Comparison of ENCODE assay signal across 19 cellular contexts in genomic region chr2:47777268-47777972, GRCh38. TPM values are rescaled to one million over a fixed set of nuclear protein-coding genes. Genes with fewer than 3 reads are reported as not detected.
A peak's percentile ranks its signal among the peaks of the same experiment; 100 is the strongest.
DNase-seq lines count a peak whose midpoint lies in the region; ATAC-seq, FAIRE-seq and TF ChIP-seq lines count a peak whose summit lies in the region.
"Had no signal": no experiment of that assay in that cellular context is flagged by ENCODE, and none has a peak within 500 bp of the region (broad histone marks: within the 10 kb centered on the region; RNA-seq: fewer than 3 reads in every experiment).

No MANE protein-coding gene starts in this region.

- TF ChIP-seq CTCF in HepG2 (CRISPR knock-in tag; IDR thresholded peaks at IDR 0.05) (no peak), right lobe of liver (IDR thresholded peaks at IDR 0.05) (no peak), hepatocyte (IDR thresholded peaks at IDR 0.05; ENCODE audit: poor library complexity) (no peak)
- no peak for TF ChIP-seq CTCF in CD8-positive, alpha-beta T cell (IDR thresholded peaks at IDR 0.05)

- H4K91ac ChIP-seq in neuronal stem cell (ENCODE audit: low read depth, low read length, poor library complexity): no peak overlapping the region

- 20% methylated on average over 13 of the region's 13 CpGs for WGBS in HepG2 (ENCODE audit: low lambda C conversion rate)
- WGBS in right lobe of liver (ENCODE audit: insufficient coverage, low coverage, low lambda C conversion rate, missing lambda C conversion rate): 76% methylated on average over 10 of the region's 13 CpGs
- WGBS in hepatocyte (ENCODE audit: low lambda C conversion rate, missing lambda C conversion rate): 54% methylated on average over 13 of the region's 13 CpGs
- WGBS in neuronal stem cell (ENCODE audit: extremely low coverage in 2 of 2, insufficient read length in 2 of 2, insufficient replicate concordance in 1 of 2), 2 donors: no CpG with 5 or more reads among the region's 13 CpGs

- H2BK120ac ChIP-seq in neuronal stem cell (ENCODE audit: low read depth, low read length): no peak overlapping the region

- H3K4me1 ChIP-seq in HepG2 (ENCODE audit: insufficient read depth, low read length): peaks cover 25% of the 10 kb centered on the region
- peaks cover 0 to 4% (median 0%) of the 10 kb centered on the region in 4 donors for H3K4me1 ChIP-seq in right lobe of liver
- H3K4me1 ChIP-seq in hepatocyte (ENCODE audit: insufficient read depth): peaks cover 13% of the 10 kb centered on the region
- peaks cover 0 to 2% of the 10 kb centered on the region in 2 donors for H3K4me1 ChIP-seq in neuronal stem cell (ENCODE audit: control insufficient read depth in 2 of 2, insufficient read depth in 1 of 2, low read depth in 1 of 2, low read length in 2 of 2)
- H3K4me1 ChIP-seq in CD8-positive, alpha-beta T cell (ENCODE audit: insufficient read depth, low read length): no peaks in the 10 kb centered on the region
- H3K4me1 ChIP-seq: SJCRH30 had no signal

- in situ Hi-C loops in HepG2 (cut with HindIII; ENCODE audit: extremely low pct_ligation_motif_present, low pct_unique_long_range_greater_than_20kb): no loop called here

- ATAC-seq in HepG2 (peak; percentile 10; the same call in 1 of the 3 replicates), right lobe of liver (no peak), GM19397 (IDR thresholded peaks at IDR 0.05; ENCODE audit: unreplicated experiment) (no peak), left cardiac atrium (no peak)
- ATAC-seq in CD8-positive, alpha-beta T cell: no peak

- H2BK12ac ChIP-seq in neuronal stem cell (ENCODE audit: low read length): no peak overlapping the region

- H4K20me1 ChIP-seq in HepG2 (ENCODE audit: insufficient read depth, low read length) (no peaks in the 10 kb centered on the region), hepatocyte (ENCODE audit: insufficient read depth, poor library complexity, severe bottlenecking) (no peaks in the 10 kb centered on the region)

- no peak for TF ChIP-seq POLR2A in HepG2 (IDR thresholded peaks at IDR 0.05; ENCODE audit: insufficient read depth in 1 of 2, low read depth in 2 of 2, low read length in 2 of 2)
- TF ChIP-seq POLR2A in right lobe of liver (IDR thresholded peaks at IDR 0.05): no peak

- H4K8ac ChIP-seq in neuronal stem cell (ENCODE audit: low read depth, low read length): no peak overlapping the region

- H3K4me2 ChIP-seq in HepG2 (ENCODE audit: low read depth, low read length) (peak overlapping the region; percentile 51), hepatocyte (peak overlapping the region; percentile 61), neuronal stem cell (ENCODE audit: insufficient read depth, low read length, poor library complexity, severe bottlenecking) (no peak overlapping the region)

- POLR2A ChIA-PET in HepG2 (lab: Yijun Ruan, JAX): no interaction called here
- POLR2A ChIA-PET in CD8-positive, alpha-beta T cell (lab: Charles Lee): no interaction called here

- no peak overlapping the region for H3K4me3 Mint-ChIP-seq in CD8-positive, alpha-beta T cell
- H3K4me3 Mint-ChIP-seq: CD4-positive, CD25-positive, alpha-beta regulatory T cell had no signal

- TF ChIP-seq RAD21 in HepG2 (CRISPR knock-in tag; IDR thresholded peaks at IDR 0.05): no peak

- H3K9me3 Mint-ChIP-seq in CD8-positive, alpha-beta T cell: no peaks in the 10 kb centered on the region
- H3K9me3 Mint-ChIP-seq: CD4-positive, CD25-positive, alpha-beta regulatory T cell had no signal

- no peaks in the 10 kb centered on the region for H3K9me2 ChIP-seq in hepatocyte (replicated peaks; ENCODE audit: insufficient read depth)

- no peak for TF ChIP-seq EP300 in HepG2 (IDR thresholded peaks at IDR 0.05; ENCODE audit: low read depth in 2 of 2, low read length in 2 of 2)
- TF ChIP-seq EP300 in HepG2 (CRISPR knock-in tag; IDR thresholded peaks at IDR 0.05; ENCODE audit: borderline replicate concordance): no peak

- H3K9me3 ChIP-seq in HepG2 (ENCODE audit: low read length) (no peaks in the 10 kb centered on the region), right lobe of liver (no peaks in the 10 kb centered on the region), hepatocyte (ENCODE audit: low read depth) (no peaks in the 10 kb centered on the region), neuronal stem cell (replicated peaks in 1 of 2; ENCODE audit: control insufficient read depth in 2 of 2, insufficient read depth in 1 of 2, low read depth in 1 of 2, low read length in 2 of 2) (no peaks in the 10 kb centered on the region)
- H3K9me3 ChIP-seq in CD8-positive, alpha-beta T cell (ENCODE audit: low read length): no peaks in the 10 kb centered on the region
- H3K9me3 ChIP-seq: SJCRH30 had no signal

- BruUV-seq in HepG2 (replicated peaks; lab: Mats Ljungman, UMichigan): no TSS peak

- CTCF ChIA-PET in HepG2 (lab: Yijun Ruan, JAX; ENCODE audit: low intra/inter-chr PET ratio, low total read pairs): no interaction called here
- CTCF ChIA-PET in CD8-positive, alpha-beta T cell (lab: Charles Lee): interaction anchor here (1.1 to 1.6 kb wide), 2 partner anchors 10 to 379 kb away, joined by 3 to 6 read pairs; no protein-coding TSS in a partner anchor

- no peak overlapping the region for H3K23ac ChIP-seq in neuronal stem cell (ENCODE audit: low read depth, low read length, poor library complexity)

- no peak overlapping the region for H3K14ac ChIP-seq in neuronal stem cell (ENCODE audit: low read length)

- peaks cover 2% of the 10 kb centered on the region for H3K27me3 Mint-ChIP-seq in CD8-positive, alpha-beta T cell (ENCODE audit: low read depth)

- DNase-seq in HepG2 (ENCODE audit: low spot score) (no peak), right lobe of liver (no peak), hepatocyte (ENCODE audit: low spot score) (peak; percentile 24), neuronal stem cell (ENCODE audit: low spot score) (no peak), SHP77 treated with DMSO at 0.1 percent for 48 hours (lab: John Stamatoyannopoulos, UW) (no peak), left cardiac atrium (no peak)
- DNase-seq in CD8-positive, alpha-beta T cell: no peak
- DNase-seq: 8988T; Calu3; CD4-positive, CD25-positive, alpha-beta regulatory T cell; GF-D8; GOT3; KBM-7; NCI-H1417; NCI-H187; NCI-H526; SJCRH30 had no signal

- H3K9ac ChIP-seq in HepG2 (ENCODE audit: insufficient read depth, low read depth, low read length): no peak overlapping the region
- no peak overlapping the region for H3K9ac ChIP-seq in neuronal stem cell (ENCODE audit: low read depth, low read length, poor library complexity)

- H3K36me3 ChIP-seq in HepG2 (replicated peaks in 1 of 2; ENCODE audit: control insufficient read depth in 1 of 2, insufficient read depth in 2 of 2, low read length in 2 of 2): no peaks in the 10 kb centered on the region
- H3K36me3 ChIP-seq in right lobe of liver: no peaks in the 10 kb centered on the region
- no peaks in the 10 kb centered on the region for H3K36me3 ChIP-seq in hepatocyte (replicated peaks; ENCODE audit: insufficient read depth, low read depth)
- no peaks in the 10 kb centered on the region for H3K36me3 ChIP-seq in neuronal stem cell (replicated peaks in 1 of 2; ENCODE audit: control insufficient read depth in 2 of 2, insufficient read depth in 2 of 2, low read length in 2 of 2)
- no peaks in the 10 kb centered on the region for H3K36me3 ChIP-seq in CD8-positive, alpha-beta T cell (ENCODE audit: insufficient read depth, low read length)
- H3K36me3 ChIP-seq: SJCRH30 had no signal

- no peak overlapping the region for H2AK5ac ChIP-seq in neuronal stem cell (ENCODE audit: low read depth, low read length)

- H3K27me3 ChIP-seq in HepG2 (ENCODE audit: control insufficient read depth in 1 of 2, insufficient read depth in 2 of 2, low read length in 2 of 2) (peaks cover 0 to 29% of the 10 kb centered on the region in 2 experiments; a peak in 3 of 5 replicates), right lobe of liver (no peaks in the 10 kb centered on the region), hepatocyte (no peaks in the 10 kb centered on the region), neuronal stem cell (ENCODE audit: control insufficient read depth in 3 of 3, insufficient read depth in 3 of 3, low read depth in 1 of 3, low read length in 3 of 3) (peaks cover 0 to 4% (median 0%) of the 10 kb centered on the region in 3 experiments)
- H3K27me3 ChIP-seq in CD8-positive, alpha-beta T cell (ENCODE audit: insufficient read depth, low read length): no peaks in the 10 kb centered on the region
- H3K27me3 ChIP-seq: SJCRH30 had no signal

- no peak overlapping the region for H3K4ac ChIP-seq in neuronal stem cell (ENCODE audit: low read length)

- H3K27ac Mint-ChIP-seq in CD8-positive, alpha-beta T cell: no peak overlapping the region
- H3K27ac Mint-ChIP-seq: CD4-positive, CD25-positive, alpha-beta regulatory T cell had no signal

- H3K27ac ChIP-seq in HepG2 (ENCODE audit: extremely low read length, insufficient read depth, low read length): no peak overlapping the region
- H3K27ac ChIP-seq in right lobe of liver: no peak overlapping the region
- peak overlapping the region; percentile 80 for H3K27ac ChIP-seq in hepatocyte
- H3K27ac ChIP-seq in neuronal stem cell (replicated peaks; ENCODE audit: low read length): no peak overlapping the region
- no peak overlapping the region for H3K27ac ChIP-seq in CD8-positive, alpha-beta T cell (ENCODE audit: low read depth, low read length)
- H3K27ac ChIP-seq: SJCRH30 had no signal

- no peaks in the 10 kb centered on the region for H3K36me3 Mint-ChIP-seq in CD8-positive, alpha-beta T cell
- H3K36me3 Mint-ChIP-seq: CD4-positive, CD25-positive, alpha-beta regulatory T cell had no signal

- no peaks in the 10 kb centered on the region for H3K79me1 ChIP-seq in neuronal stem cell (ENCODE audit: low read depth, low read length)

- H2BK15ac ChIP-seq in neuronal stem cell (ENCODE audit: low read length): no peak overlapping the region

- FAIRE-seq in HepG2 (lab: Jason Lieb, UNC): no peak
- FAIRE-seq: GM19239 had no signal

- intact Hi-C loops in HepG2 (cut with micrococcal nuclease; ENCODE audit: unreplicated experiment) (no loop called here), right lobe of liver (cut with DNase I) (no loop called here), left cardiac atrium (cut with DNase I) (no loop called here)
- intact Hi-C loops in CD8-positive, alpha-beta T cell (cut with DNase I, micrococcal nuclease): no loop called here

- no peaks in the 10 kb centered on the region for H3K79me2 ChIP-seq in HepG2 (ENCODE audit: insufficient read depth, low read length)
- H3K79me2 ChIP-seq in hepatocyte: no peaks in the 10 kb centered on the region

- peaks cover 3% of the 10 kb centered on the region for H3K4me1 Mint-ChIP-seq in CD8-positive, alpha-beta T cell (ENCODE audit: low read depth)

- H3K4me3 ChIP-seq in HepG2 (replicated peaks in 1 of 3; ENCODE audit: insufficient read depth in 1 of 3, low read depth in 2 of 3, low read length in 3 of 3) (peak overlapping the region in 1 of 3 experiments; percentile 34; a peak in 2 of 6 replicates), right lobe of liver (no peak overlapping the region), hepatocyte (no peak overlapping the region), neuronal stem cell (ENCODE audit: low read length in 2 of 2) (no peak overlapping the region)
- no peak overlapping the region for H3K4me3 ChIP-seq in CD8-positive, alpha-beta T cell (ENCODE audit: low read depth, low read length)
- H3K4me3 ChIP-seq: SJCRH30 had no signal

- no peak overlapping the region for H2BK5ac ChIP-seq in neuronal stem cell (ENCODE audit: low read length)

- no peak overlapping the region for H3K18ac ChIP-seq in neuronal stem cell (ENCODE audit: low read length)

- H2AFZ ChIP-seq in HepG2 (ENCODE audit: low read length): peak overlapping the region; percentile 50
- peak overlapping the region; percentile 51 for H2AFZ ChIP-seq in hepatocyte
- H2AFZ ChIP-seq in neuronal stem cell (ENCODE audit: low read length): peak overlapping the region; percentile 16

RNA-seq across cellular contexts. Expression of gene MSH6, which starts 5.5 kb away (rescaled TPM):
- 113 and 168 TPM in 2 replicates for total RNA-seq in HepG2 (2016; rRNA removed; fragmentation: Illumina TruSeq; extraction: Trizol)
- total RNA-seq in HepG2 (2016; cell fraction: cytosol; rRNA removed; fragmentation: Illumina TruSeq; extraction: Trizol; ENCODE audit: low read depth): 5.9 and 6.7 TPM in 2 replicates
- 111 and 163 TPM in 2 replicates for total RNA-seq in HepG2 (2016; cell fraction: insoluble cytoplasmic fraction; rRNA removed; fragmentation: Illumina TruSeq; extraction: Trizol)
- total RNA-seq in HepG2 (2016; cell fraction: membrane; rRNA removed; fragmentation: Illumina TruSeq; extraction: Trizol): 14.7 and 15.3 TPM in 2 replicates
- total RNA-seq in HepG2 (2016; cell fraction: nucleus; rRNA removed; fragmentation: Illumina TruSeq; extraction: Trizol): 64.0 and 69.2 TPM in 2 replicates
- 18.1 and 20.8 TPM in 2 replicates for polyA plus RNA-seq in HepG2 (2011; rRNA removed)
- polyA plus RNA-seq in HepG2 (2011; cell fraction: cytosol; rRNA removed): 9.8 and 13.1 TPM in 2 replicates
- 12.9 and 13.6 TPM in 2 replicates for polyA plus RNA-seq in HepG2 (2011; cell fraction: nucleus; rRNA removed)
- 27.8 and 54.9 TPM in 2 replicates for polyA plus RNA-seq in HepG2 (2012)
- 0.76 and 1.1 TPM in 2 replicates for polyA plus RNA-seq in HepG2 (2016; cell fraction: cytosol; fragmentation: Illumina TruSeq; extraction: Trizol; ENCODE audit: low read depth)
- polyA plus RNA-seq in HepG2 (2016; cell fraction: insoluble cytoplasmic fraction; fragmentation: Illumina TruSeq; extraction: Trizol; ENCODE audit: low read depth): 91.7 and 97.3 TPM in 2 replicates
- polyA plus RNA-seq in HepG2 (2016; cell fraction: membrane; fragmentation: Illumina TruSeq; extraction: Trizol; ENCODE audit: low read depth): 2.1 and 3.5 TPM in 2 replicates
- polyA plus RNA-seq in HepG2 (2016; cell fraction: nucleus; fragmentation: Illumina TruSeq; extraction: Trizol; ENCODE audit: insufficient read depth, low read depth): 63.1 and 63.5 TPM in 2 replicates
- 14.9 and 32.3 TPM in 2 replicates for polyA minus RNA-seq in HepG2 (2011; rRNA and poly(A)+ RNA removed; ENCODE audit: low replicate concordance)
- polyA minus RNA-seq in HepG2 (2011; cell fraction: cytosol; rRNA and poly(A)+ RNA removed): 31.4 and 36.9 TPM in 2 replicates
- polyA minus RNA-seq in HepG2 (2011; cell fraction: nucleus; rRNA and poly(A)+ RNA removed): 36.4 and 40.2 TPM in 2 replicates
- total RNA-seq in right lobe of liver: 10 to 100 TPM; 19.7 to 34.7 (median 23.0) TPM
- 59.4 and 82.7 TPM in 2 replicates for total RNA-seq in hepatocyte
- polyA plus RNA-seq in hepatocyte: 50.2 and 50.6 TPM in 2 replicates
- 106 TPM for polyA plus RNA-seq in neuronal stem cell (2013, experiment 1 of 2)
- polyA plus RNA-seq in neuronal stem cell (2013, experiment 2 of 2): 103 TPM
- total RNA-seq in CD8-positive, alpha-beta T cell: 10 to 100 TPM; 36.3 to 37.7 TPM
- 10 to 100 TPM; 24.9 to 25.2 TPM for total RNA-seq in left cardiac atrium
